In genomic region chrX:107273795-107274194, GRCh38 we compare ENCODE assay signal across 18 cellular contexts.
DNase-seq lines count a peak whose midpoint lies in the region.
"Had no signal": no experiment of that assay in that cellular context is flagged by ENCODE, and none has a peak within 500 bp of the region (broad histone marks: within the 10 kb centered on the region; RNA-seq: fewer than 3 reads in every experiment).

No MANE protein-coding gene starts in this region.

- no peak overlapping the region for H3K27ac ChIP-seq in SJCRH30
- H3K27ac ChIP-seq: 22Rv1, BLaER1, C4-2B had no signal

- H3K27me3 ChIP-seq in SJCRH30, result no peaks in the 10 kb centered on the region

- H3K9me3 ChIP-seq in SJCRH30 (replicated peaks), result no peaks in the 10 kb centered on the region
- H3K9me3 ChIP-seq: Caco-2, HAP-1 had no signal

- no peaks in the 10 kb centered on the region for H3K36me3 ChIP-seq in SJCRH30
- H3K36me3 ChIP-seq: BLaER1, HAP-1 had no signal

- DNase-seq in NCI-H2171 treated with DMSO at 0.1 percent for 48 hours (lab: John Stamatoyannopoulos, UW) (peak; percentile 21), NCI-H2171 (lab: John Stamatoyannopoulos, UW) (no peak), DMS 273 (lab: John Stamatoyannopoulos, UW; ENCODE audit: unreplicated experiment) (peak; percentile 90), NCI-H524 (lab: John Stamatoyannopoulos, UW) (peak; percentile 48 to 84), SJCRH30 (peak; percentile 30 to 62), amniotic stem cell (lab: John Stamatoyannopoulos, UW) (no peak), foreskin melanocyte (no peak)
- DNase-seq: Caco-2; CD4-positive, CD25-positive, alpha-beta regulatory T cell; CD8-positive, alpha-beta T cell; DMS53; DMS79 treated with DMSO at 0.1 percent for 48 hours; GF-D8; GOT3 had no signal

- H3K4me3 ChIP-seq in SJCRH30, result no peak overlapping the region
- H3K4me3 ChIP-seq: BLaER1, HAP-1 had no signal

- H3K4me1 ChIP-seq in SJCRH30, result no peaks in the 10 kb centered on the region
- H3K4me1 ChIP-seq: BLaER1, Caco-2, HAP-1 had no signal

Comparison
In these comparisons a context has a peak if more than half of its experiments do, and no peak if none do; other contexts are left out.
1. DNase-seq: peak in NCI-H2171 treated with DMSO at 0.1 percent for 48 hours (single experiment), DMS 273 (single experiment), NCI-H524 (2 of 2) and SJCRH30 (2 of 2); none in NCI-H2171 (single experiment), amniotic stem cell (single experiment) and foreskin melanocyte (single experiment).